Comparison of ENCODE assay signal across 15 cellular contexts in genomic region chr5:169063269-169063919, GRCh38.
"Had no signal": no experiment of that assay in that cellular context is flagged by ENCODE, and none has a peak within 500 bp of the region (broad histone marks: within the 10 kb centered on the region; RNA-seq: fewer than 3 reads in every experiment).

No MANE protein-coding gene starts in this region.

- H3K27me3 ChIP-seq: brain microvascular endothelial cell, gastroesophageal sphincter, hepatocyte, testis, vagina had no signal

- H3K9me3 ChIP-seq: gastroesophageal sphincter, mucosa of descending colon, testis, vagina had no signal

- H3K27ac ChIP-seq: brain microvascular endothelial cell, gastroesophageal sphincter, hepatocyte, testis, vagina had no signal

- H3K27ac Mint-ChIP-seq: activated naive CD8-positive, alpha-beta T cell; dendritic cell treated with granulocyte-macrophage colony-stimulating factor and Interleukin-4, amounts not matched to agents 40 ng/mL and 50 ng/mL, for 4 days; effector memory CD8-positive, alpha-beta T cell; natural killer cell; stimulated activated naive CD8-positive, alpha-beta T cell treated with anti-CD3 and anti-CD28 coated beads, Interleukin-15, amount 100 ng/mL, for 72 hours had no signal

- H3K4me2 ChIP-seq: hepatocyte had no signal

- DNase-seq: activated effector memory CD4-positive, alpha-beta T cell treated with anti-CD3 and anti-CD28 coated beads, Interleukin-2, amount 50 U/mL, for 16 hours; activated T-cell treated with anti-CD3 and anti-CD28 coated beads, Interleukin-2, amount 50 U/mL, for 1 hour; effector memory CD8-positive, alpha-beta T cell; mucosa of descending colon; natural killer cell; stimulated activated CD4-positive, alpha-beta T cell treated with anti-CD3 and anti-CD28 coated beads, Interleukin-4, amount 100 ng/mL, for 24 hours; stimulated activated naive CD8-positive, alpha-beta T cell treated with anti-CD3 and anti-CD28 coated beads, Interleukin-15, amount 100 ng/mL, for 72 hours had no signal

- H3K4me1 ChIP-seq: testis, vagina had no signal

- H3K4me3 ChIP-seq: gastroesophageal sphincter, hepatocyte, mucosa of descending colon, testis, vagina had no signal

- ATAC-seq: activated CD4-positive, CD25-positive, alpha-beta regulatory T cell treated with anti-CD3 and anti-CD28 coated beads, Interleukin-2, amount 50 U/mL, for 24 hours; effector memory CD8-positive, alpha-beta T cell; gastroesophageal sphincter; mucosa of descending colon; natural killer cell; stimulated activated naive CD8-positive, alpha-beta T cell treated with anti-CD3 and anti-CD28 coated beads, Interleukin-15, amount 100 ng/mL, for 72 hours had no signal

- H3K4me3 Mint-ChIP-seq: activated naive CD8-positive, alpha-beta T cell; dendritic cell treated with granulocyte-macrophage colony-stimulating factor and Interleukin-4, amounts not matched to agents 40 ng/mL and 50 ng/mL, for 4 days; effector memory CD8-positive, alpha-beta T cell; natural killer cell; stimulated activated naive CD8-positive, alpha-beta T cell treated with anti-CD3 and anti-CD28 coated beads, Interleukin-15, amount 100 ng/mL, for 72 hours had no signal

- H2AFZ ChIP-seq: hepatocyte had no signal

- H3K79me2 ChIP-seq: hepatocyte had no signal

- H3K4me1 Mint-ChIP-seq: natural killer cell; stimulated activated naive CD8-positive, alpha-beta T cell treated with anti-CD3 and anti-CD28 coated beads, Interleukin-15, amount 100 ng/mL, for 72 hours had no signal

- H3K36me3 Mint-ChIP-seq: activated naive CD8-positive, alpha-beta T cell; natural killer cell had no signal

- H3K9me3 Mint-ChIP-seq: dendritic cell treated with granulocyte-macrophage colony-stimulating factor and Interleukin-4, amounts not matched to agents 40 ng/mL and 50 ng/mL, for 4 days; effector memory CD8-positive, alpha-beta T cell; natural killer cell; stimulated activated naive CD8-positive, alpha-beta T cell treated with anti-CD3 and anti-CD28 coated beads, Interleukin-15, amount 100 ng/mL, for 72 hours had no signal

- H3K36me3 ChIP-seq: brain microvascular endothelial cell, gastroesophageal sphincter, vagina had no signal
